17 cellular contexts compared by ENCODE assay signal in genomic region chr4:34037280-34037679, GRCh38.
DNase-seq lines count a peak whose midpoint lies in the region; ATAC-seq and TF ChIP-seq lines count a peak whose summit lies in the region.
"Had no signal": no experiment of that assay in that cellular context is flagged by ENCODE, and none has a peak within 500 bp of the region (broad histone marks: within the 10 kb centered on the region; RNA-seq: fewer than 3 reads in every experiment).

No MANE protein-coding gene starts in this region.

- no peak for ATAC-seq in HCT116
- ATAC-seq in CD8-positive, alpha-beta T cell, result no peak
- ATAC-seq: GM23338, K562 had no signal

- H3K9me3 ChIP-seq in HCT116 (ENCODE audit: control insufficient read depth in 1 of 2, insufficient read depth in 1 of 2, low read depth in 1 of 2, low read length in 2 of 2) (no peaks in the 10 kb centered on the region), mesenchymal stem cell (ENCODE audit: control insufficient read depth, low read length) (no peaks in the 10 kb centered on the region)
- no peaks in the 10 kb centered on the region for H3K9me3 ChIP-seq in CD8-positive, alpha-beta T cell (ENCODE audit: low read length)

- DNase-seq in HCT116 (ENCODE audit: low read depth, low spot score) (no peak), OCI-M1 (lab: John Stamatoyannopoulos, UW) (peak; percentile 60), mesenchymal stem cell (no peak), NCI-H345 treated with DMSO at 0.1 percent for 48 hours (lab: John Stamatoyannopoulos, UW; ENCODE audit: unreplicated experiment) (no peak)
- DNase-seq in CD8-positive, alpha-beta T cell, result no peak
- no peak for DNase-seq in stimulated activated CD8-positive, alpha-beta memory T cell treated with anti-CD3 and anti-CD28 coated beads, Interleukin-4, amount 100 ng/mL, for 48 hours
- DNase-seq: 8988T; AML-193; CD4-positive, alpha-beta T cell; DMS79 treated with DMSO at 0.1 percent for 48 hours; EL; HCEC 1CT; IMR-90 had no signal

- H3K4me1 Mint-ChIP-seq in CD8-positive, alpha-beta T cell (ENCODE audit: low read depth), result no peaks in the 10 kb centered on the region
- H3K4me1 Mint-ChIP-seq: GM23338 had no signal

- H3K79me2 ChIP-seq in ACC112 (ENCODE audit: control insufficient read depth, insufficient read depth, low read length, unreplicated experiment), result no peaks in the 10 kb centered on the region
- no peaks in the 10 kb centered on the region for H3K79me2 ChIP-seq in HCT116 (ENCODE audit: insufficient read depth, low read length)

- CTCF ChIA-PET in HCT116 (lab: Charles Lee), result no interaction called here
- CTCF ChIA-PET in CD8-positive, alpha-beta T cell (lab: Charles Lee), result no interaction called here

- H3K9me3 Mint-ChIP-seq in CD8-positive, alpha-beta T cell, result peaks cover 9% of the 10 kb centered on the region
- H3K9me3 Mint-ChIP-seq: GM23338 had no signal

- no peak overlapping the region for H3K27ac Mint-ChIP-seq in CD8-positive, alpha-beta T cell
- H3K27ac Mint-ChIP-seq: CD4-positive, alpha-beta T cell; GM23338 had no signal

- H3K9me2 ChIP-seq in HCT116 (ENCODE audit: insufficient read depth), result no peaks in the 10 kb centered on the region

- H4K8ac ChIP-seq in mesenchymal stem cell (ENCODE audit: low read length), result no peak overlapping the region

- no peak overlapping the region for H3K9ac ChIP-seq in HCT116 (ENCODE audit: low read length)
- H3K9ac ChIP-seq in mesenchymal stem cell (ENCODE audit: low read length), result peak overlapping the region; percentile 63

- H3K4me1 ChIP-seq in ACC112 (ENCODE audit: control insufficient read depth, insufficient read depth, low read length, unreplicated experiment) (no peaks in the 10 kb centered on the region), HCT116 (ENCODE audit: control insufficient read depth in 1 of 2, insufficient read depth in 2 of 2, low read length in 2 of 2) (no peaks in the 10 kb centered on the region), mesenchymal stem cell (ENCODE audit: control insufficient read depth, insufficient read depth, low read depth, low read length) (no peaks in the 10 kb centered on the region)
- H3K4me1 ChIP-seq in CD8-positive, alpha-beta T cell (ENCODE audit: insufficient read depth, low read length), result no peaks in the 10 kb centered on the region

- no peak overlapping the region for H2AK5ac ChIP-seq in mesenchymal stem cell (ENCODE audit: low read length, severe bottlenecking)

- H4K20me1 ChIP-seq in HCT116 (ENCODE audit: insufficient read depth), result no peaks in the 10 kb centered on the region

- H2BK15ac ChIP-seq in mesenchymal stem cell (ENCODE audit: low read depth, poor library complexity, severe bottlenecking), result no peak overlapping the region

- RAD21 ChIA-PET in HCT116 (lab: Charles Lee; ENCODE audit: low non-redundant PET in 1 of 2, low total read pairs in 2 of 2, uncharacterized antibody in 2 of 2, unreplicated experiment in 2 of 2), result no interaction called here

- H4K91ac ChIP-seq in mesenchymal stem cell (ENCODE audit: low read length), result no peak overlapping the region

- H3K27me3 ChIP-seq in ACC112 (ENCODE audit: insufficient read depth, low read length) (no peaks in the 10 kb centered on the region), HCT116 (ENCODE audit: insufficient read depth, low read length) (no peaks in the 10 kb centered on the region), mesenchymal stem cell (ENCODE audit: control insufficient read depth in 1 of 2, insufficient read depth in 1 of 2, low read length in 2 of 2) (no peaks in the 10 kb centered on the region)
- no peaks in the 10 kb centered on the region for H3K27me3 ChIP-seq in CD8-positive, alpha-beta T cell (ENCODE audit: insufficient read depth, low read length)

- WGBS in mesenchymal stem cell, result no CpG with 5 or more reads among the region's 1 CpG

- no peak overlapping the region for H3K18ac ChIP-seq in mesenchymal stem cell (ENCODE audit: low read depth in 1 of 2, low read length in 2 of 2)

- H3K27me3 Mint-ChIP-seq in CD8-positive, alpha-beta T cell (ENCODE audit: low read depth), result no peaks in the 10 kb centered on the region
- H3K27me3 Mint-ChIP-seq: CD4-positive, alpha-beta T cell had no signal

- no peak overlapping the region for H2BK12ac ChIP-seq in mesenchymal stem cell (ENCODE audit: low read length in 2 of 2)

- H3K79me1 ChIP-seq in mesenchymal stem cell (replicated peaks; ENCODE audit: low read length, poor library complexity, severe bottlenecking), result no peaks in the 10 kb centered on the region

- POLR2A ChIA-PET in HCT116 (lab: Charles Lee), result no interaction called here
- POLR2A ChIA-PET in CD8-positive, alpha-beta T cell (lab: Charles Lee), result no interaction called here

- no peaks in the 10 kb centered on the region for H3K36me3 Mint-ChIP-seq in CD8-positive, alpha-beta T cell

- no peak overlapping the region for H3K4ac ChIP-seq in mesenchymal stem cell (ENCODE audit: low read depth in 1 of 2, low read length in 2 of 2)

- no peak for TF ChIP-seq CTCF in HCT116 (IDR thresholded peaks at IDR 0.05 in 2 of 3, conservative IDR thresholded peaks at IDR 0.05 in 1 of 3; ENCODE audit: borderline replicate concordance in 1 of 3, insufficient read depth in 1 of 3, low read depth in 2 of 3, low read length in 2 of 3)
- no peak for TF ChIP-seq CTCF in CD8-positive, alpha-beta T cell (IDR thresholded peaks at IDR 0.05)

- BruUV-seq in HCT116 (replicated peaks; lab: Mats Ljungman, UMichigan), result no TSS peak

- intact Hi-C loops in HCT116 (cut with micrococcal nuclease), result no loop called here
- intact Hi-C loops in CD8-positive, alpha-beta T cell (cut with DNase I, micrococcal nuclease), result no loop called here

- H2BK5ac ChIP-seq in mesenchymal stem cell (ENCODE audit: low read depth, low read length, poor library complexity, severe bottlenecking), result no peak overlapping the region

- H3K4me3 ChIP-seq in ACC112 (ENCODE audit: low read depth, low read length) (peak overlapping the region; percentile 60), HCT116 (replicated peaks in 1 of 2; ENCODE audit: low read depth in 1 of 2, low read length in 2 of 2) (no peak overlapping the region), mesenchymal stem cell (ENCODE audit: insufficient read depth in 1 of 2, low read depth in 1 of 2, low read length in 2 of 2) (no peak overlapping the region)
- H3K4me3 ChIP-seq in CD8-positive, alpha-beta T cell (ENCODE audit: low read depth, low read length), result no peak overlapping the region
- H3K4me3 ChIP-seq: GM23338, K562 had no signal

- TF ChIP-seq RAD21 in HCT116 (IDR thresholded peaks at IDR 0.05; ENCODE audit: low read depth), result no peak

- H3K23ac ChIP-seq in mesenchymal stem cell (ENCODE audit: low read length in 2 of 2), result no peak overlapping the region

- no peak overlapping the region for H3K14ac ChIP-seq in mesenchymal stem cell (ENCODE audit: low read length in 2 of 2)

- H3K4me3 Mint-ChIP-seq in CD8-positive, alpha-beta T cell, result no peak overlapping the region
- H3K4me3 Mint-ChIP-seq: CD4-positive, alpha-beta T cell; GM23338 had no signal

- H3K36me3 ChIP-seq in ACC112 (ENCODE audit: insufficient read depth, low read length), result no peaks in the 10 kb centered on the region
- H3K36me3 ChIP-seq in HCT116 (ENCODE audit: control insufficient read depth in 1 of 2, insufficient read depth in 2 of 2, low read length in 2 of 2), result no peaks in the 10 kb centered on the region
- H3K36me3 ChIP-seq in mesenchymal stem cell (ENCODE audit: control insufficient read depth in 1 of 2, insufficient read depth in 2 of 2, low read depth in 1 of 2, low read length in 2 of 2), result no peaks in the 10 kb centered on the region
- H3K36me3 ChIP-seq in CD8-positive, alpha-beta T cell (ENCODE audit: insufficient read depth, low read length), result no peaks in the 10 kb centered on the region

- peak overlapping the region; percentile 77 for H2AFZ ChIP-seq in ACC112 (ENCODE audit: low read length, unreplicated experiment)
- peak overlapping the region; percentile 14 for H2AFZ ChIP-seq in HCT116 (ENCODE audit: low read depth, low read length, poor library complexity, severe bottlenecking)
- H2AFZ ChIP-seq in mesenchymal stem cell (ENCODE audit: low read depth, low read length), result no peak overlapping the region
- H2AFZ ChIP-seq: GM23338 had no signal

- H3K27ac ChIP-seq in ACC112 (ENCODE audit: low read depth, low read length), result no peak overlapping the region
- no peak overlapping the region for H3K27ac ChIP-seq in HCT116 (ENCODE audit: low read depth, low read length)
- H3K27ac ChIP-seq in mesenchymal stem cell (ENCODE audit: low read length, poor library complexity, severe bottlenecking), result no peak overlapping the region
- no peak overlapping the region for H3K27ac ChIP-seq in CD8-positive, alpha-beta T cell (ENCODE audit: low read depth, low read length)
- H3K27ac ChIP-seq: C4-2B had no signal

- no peak overlapping the region for H2BK120ac ChIP-seq in mesenchymal stem cell (ENCODE audit: low read depth, low read length)

- no peak for TF ChIP-seq POLR2A in HCT116 (IDR thresholded peaks at IDR 0.05; ENCODE audit: borderline replicate concordance, extremely low read depth, insufficient read depth, insufficient read length)

- H3K4me2 ChIP-seq in HCT116 (ENCODE audit: low read length) (no peak overlapping the region), mesenchymal stem cell (ENCODE audit: low read length, poor library complexity, severe bottlenecking) (no peak overlapping the region)
- H3K4me2 ChIP-seq: GM23338 had no signal

TF ChIP-seq in HCT116, 20 proteins besides CTCF, POLR2A, EP300 and RAD21:
- no peak for TF ChIP-seq ZNF274 (IDR thresholded peaks at IDR 0.05; ENCODE audit: low read depth, low read length)
- TF ChIP-seq JUND (IDR thresholded peaks at IDR 0.05), result no peak
- TF ChIP-seq YY1 (IDR thresholded peaks at IDR 0.05; ENCODE audit: extremely low read depth, insufficient replicate concordance, low read depth, low read length), result no peak
